ENCODE assay signal across 8 cellular contexts in the genomic region with DNA sequence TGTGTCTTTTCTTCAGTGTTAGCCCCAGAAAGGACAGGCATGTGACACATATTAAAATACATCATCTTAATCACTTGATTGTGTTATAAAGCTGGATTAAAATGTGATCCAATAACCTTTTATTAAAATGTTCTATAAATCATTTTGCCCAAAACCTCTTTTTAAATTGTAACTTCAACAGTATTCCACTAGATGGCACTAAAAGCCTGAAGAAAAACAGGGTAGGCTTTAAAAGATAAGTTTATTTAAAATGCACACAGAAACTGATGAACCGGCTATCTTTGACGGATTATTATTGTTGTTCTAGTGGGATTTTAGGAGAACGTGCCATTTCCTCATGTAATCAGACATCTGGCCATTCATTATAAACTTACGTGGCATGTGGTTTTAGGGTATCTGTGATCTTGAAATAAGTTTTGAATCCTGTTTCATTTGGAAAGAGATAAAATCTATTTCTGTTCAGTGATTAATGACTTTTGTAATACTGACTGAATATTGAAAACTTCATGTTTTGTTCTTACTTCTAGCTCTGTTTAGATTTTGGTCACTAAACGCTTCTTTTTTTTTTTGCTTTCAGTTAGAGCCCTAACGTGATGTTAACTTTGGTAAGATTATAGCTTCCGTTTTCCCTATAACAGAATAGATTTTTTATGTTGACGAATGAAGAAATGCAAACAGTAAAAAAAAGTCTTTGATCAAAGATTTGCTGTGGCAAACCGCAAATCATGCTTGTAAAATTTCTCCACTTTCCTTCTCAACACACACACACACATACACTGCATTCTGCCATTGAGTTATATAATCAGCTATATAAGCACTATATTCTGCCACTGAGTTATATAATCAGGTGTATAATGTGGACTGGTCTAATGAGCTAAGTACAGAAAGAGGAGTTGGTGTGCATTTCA. TPM values are rescaled to one million over a fixed set of nuclear protein-coding genes. Genes with fewer than 3 reads are reported as not detected.
A peak's percentile ranks its signal among the peaks of the same experiment; 100 is the strongest.
DNase-seq lines count a peak whose midpoint lies in the region; ATAC-seq and TF ChIP-seq lines count a peak whose summit lies in the region.

No MANE protein-coding gene starts in this region.

- no peak for DNase-seq in activated naive CD4-positive, alpha-beta T cell (lab: John Stamatoyannopoulos, UW)
- DNase-seq in NCI-H2196 (lab: John Stamatoyannopoulos, UW; ENCODE audit: unreplicated experiment) (peak; percentile 32), mammary epithelial cell (peak; percentile 6), lung microvascular endothelial cell (ENCODE audit: low read depth in 2 of 2) (peak; percentile 39 to 58), omental fat pad (ENCODE audit: low spot score) (no peak)
- DNase-seq in stimulated activated CD4-positive, alpha-beta T cell treated with anti-CD3 and anti-CD28 coated beads, Interleukin-15, amount 100 ng/mL, for 24 hours, result no peak

- WGBS in mammary epithelial cell (ENCODE audit: low coverage, missing lambda C conversion rate), result 43% methylated on average over 9 of the region's 9 CpGs

- TF ChIP-seq CTCF in mammary epithelial cell (conservative IDR thresholded peaks at IDR 0.05 in 1 of 2, IDR thresholded peaks at IDR 0.05 in 1 of 2; ENCODE audit: extremely low read depth in 1 of 2, insufficient read depth in 1 of 2, low read depth in 1 of 2, low read length in 2 of 2), result peak; percentile 46 to 52
- TF ChIP-seq CTCF in omental fat pad (IDR thresholded peaks at IDR 0.05), result no peak

- CTCF ChIA-PET in mammary epithelial cell (lab: Charles Lee; ENCODE audit: low non-redundant PET), result interaction anchor here (0.7 kb wide), 1 partner anchor 274 kb away, joined by 3 read pairs; no protein-coding TSS in a partner anchor

- H3K4me3 Mint-ChIP-seq in activated naive CD4-positive, alpha-beta T cell treated with anti-CD3 and anti-CD28 coated beads, Interleukin-2, amount 50 U/mL, for 24 hours, result peak overlapping the region; percentile 36

- dilution Hi-C loops in mammary epithelial cell (cut with HindIII; ENCODE audit: low sequenced_read_pairs), result no loop called here

- no peaks in the 10 kb centered on the region for H3K27me3 ChIP-seq in mammary epithelial cell (ENCODE audit: insufficient read depth, low read length)

- ATAC-seq in GM21447 (IDR thresholded peaks at IDR 0.05; ENCODE audit: unreplicated experiment), result no peak
- no peak for ATAC-seq in omental fat pad (ENCODE audit: low FRiP score)

- no peaks in the 10 kb centered on the region for H3K79me2 ChIP-seq in mammary epithelial cell (ENCODE audit: insufficient read depth, low read length)

- no peaks in the 10 kb centered on the region for H4K20me1 ChIP-seq in mammary epithelial cell (ENCODE audit: insufficient read depth, low read length)

- no peaks in the 10 kb centered on the region for H3K36me3 Mint-ChIP-seq in activated naive CD4-positive, alpha-beta T cell treated with anti-CD3 and anti-CD28 coated beads, Interleukin-2, amount 50 U/mL, for 24 hours

- no peak overlapping the region for H3K9ac ChIP-seq in mammary epithelial cell (ENCODE audit: insufficient read depth, low read length)

- intact Hi-C loops in mammary epithelial cell (cut with micrococcal nuclease), result loop anchor here (1.0 to 10.0 kb wide), 3 partner anchors 129 to 306 kb away; no protein-coding TSS in a partner anchor

- no peaks in the 10 kb centered on the region for H3K4me1 ChIP-seq in mammary epithelial cell (ENCODE audit: insufficient read depth, low read length)

- no peak overlapping the region for H3K4me3 ChIP-seq in mammary epithelial cell (replicated peaks in 1 of 3; ENCODE audit: insufficient read depth in 1 of 3, low read depth in 2 of 3, low read length in 3 of 3)

- no peak overlapping the region for H3K27ac Mint-ChIP-seq in activated naive CD4-positive, alpha-beta T cell treated with anti-CD3 and anti-CD28 coated beads, Interleukin-2, amount 50 U/mL, for 24 hours

- H3K4me1 Mint-ChIP-seq in activated naive CD4-positive, alpha-beta T cell treated with anti-CD3 and anti-CD28 coated beads, Interleukin-2, amount 50 U/mL, for 24 hours, result peaks cover 38% of the 10 kb centered on the region

- in situ Hi-C loops in mammary epithelial cell (cut with MboI; ENCODE audit: low sequenced_read_pairs in 2 of 2), result loop anchor here in 1 of 2 donors (10.0 kb wide), 1 partner anchor 299 kb away; no protein-coding TSS in a partner anchor

- no TSS peak for BruUV-seq in mammary epithelial cell (replicated peaks; lab: Mats Ljungman, UMichigan)

- no peaks in the 10 kb centered on the region for H3K9me3 ChIP-seq in mammary epithelial cell (replicated peaks; ENCODE audit: insufficient read depth, low read length)

- no peaks in the 10 kb centered on the region for H3K27me3 Mint-ChIP-seq in activated naive CD4-positive, alpha-beta T cell treated with anti-CD3 and anti-CD28 coated beads, Interleukin-2, amount 50 U/mL, for 24 hours

- H3K9me3 Mint-ChIP-seq in activated naive CD4-positive, alpha-beta T cell treated with anti-CD3 and anti-CD28 coated beads, Interleukin-2, amount 50 U/mL, for 24 hours, result no peaks in the 10 kb centered on the region

- no peak overlapping the region for H3K27ac ChIP-seq in mammary epithelial cell (ENCODE audit: insufficient read depth, low read depth, low read length)

- H2AFZ ChIP-seq in mammary epithelial cell (ENCODE audit: low read depth, low read length), result no peak overlapping the region

- H3K4me2 ChIP-seq in mammary epithelial cell (ENCODE audit: insufficient read depth, low read depth, low read length), result peak overlapping the region; percentile 43

- peaks cover 3% of the 10 kb centered on the region for H3K36me3 ChIP-seq in mammary epithelial cell (ENCODE audit: insufficient read depth, low read length)

RNA-seq across cellular contexts. Expression of gene VPS50, which starts 13.6 kb away (rescaled TPM):
- total RNA-seq in mammary epithelial cell (10 to 100 TPM; 18.4 to 31.3 TPM), lung microvascular endothelial cell (21.4 and 32.7 TPM in 2 replicates), omental fat pad (10 to 100 TPM; 11.3 to 33.7 (median 14.2) TPM)
- polyA plus RNA-seq in mammary epithelial cell, result 6.9 TPM
- 42.3 TPM for polyA minus RNA-seq in mammary epithelial cell

RNA-seq across cellular contexts. Expression of gene HEPACAM2, which starts 19.5 kb away (rescaled TPM):
- under 1 TPM in 1 of 2 donors, not detected in 1; 0.17 TPM for total RNA-seq in mammary epithelial cell
- polyA plus RNA-seq in mammary epithelial cell, result not detected
- polyA minus RNA-seq in mammary epithelial cell, result not detected
- total RNA-seq in lung microvascular endothelial cell, result under 0.01 TPM in 1 of 2 replicates, not detected in the other
- total RNA-seq in omental fat pad, result not detected

Comparison
In these comparisons a context has a peak if more than half of its experiments do, and no peak if none do; other contexts are left out.
1. DNase-seq: peak in NCI-H2196 (single experiment), mammary epithelial cell (single experiment) and lung microvascular endothelial cell (2 of 2); none in activated naive CD4-positive, alpha-beta T cell (0 of 4), stimulated activated CD4-positive, alpha-beta T cell treated with anti-CD3 and anti-CD28 coated beads, Interleukin-15, amount 100 ng/mL, for 24 hours (single experiment) and omental fat pad (single experiment).
2. CTCF ChIP-seq: peak in mammary epithelial cell (2 of 2); none in omental fat pad (0 of 3).